Comparison of ENCODE assay signal across 1 cellular context in genomic region chr1:40413527-40414252, GRCh38.
TF ChIP-seq lines count a peak whose summit lies in the region.

No MANE protein-coding gene starts in this region.

TF ChIP-seq in HepG2, 621 proteins besides CTCF, POLR2A, EP300 and RAD21:
- TF ChIP-seq ZNF768 (CRISPR knock-in tag; IDR thresholded peaks at IDR 0.05): no peak
- no peak for TF ChIP-seq MEF2D (CRISPR knock-in tag; IDR thresholded peaks at IDR 0.05)
- TF ChIP-seq EZH2 (conservative IDR thresholded peaks at IDR 0.05; ENCODE audit: low read depth, low read length): no peak
- TF ChIP-seq ZMAT5 (CRISPR knock-in tag; IDR thresholded peaks at IDR 0.05; ENCODE audit: borderline replicate concordance, low read depth): no peak
